ENCODE assay signal across 11 cellular contexts in genomic region chr1:87149166-87150065, GRCh38.
DNase-seq lines count a peak whose midpoint lies in the region; ATAC-seq and TF ChIP-seq lines count a peak whose summit lies in the region.
"Had no signal": no experiment of that assay in that cellular context is flagged by ENCODE, and none has a peak within 500 bp of the region (broad histone marks: within the 10 kb centered on the region; RNA-seq: fewer than 3 reads in every experiment).

No MANE protein-coding gene starts in this region.

- H3F3A ChIP-seq in PC-9 (ENCODE audit: insufficient read depth, low read depth) = peaks cover 23% of the 10 kb centered on the region

- H3K4me1 ChIP-seq in HEK293 (ENCODE audit: control insufficient read depth, insufficient read depth, low read length) = no peaks in the 10 kb centered on the region
- peaks cover 34% of the 10 kb centered on the region for H3K4me1 ChIP-seq in PC-9 (replicated peaks; ENCODE audit: insufficient read depth)

- H3K27me3 ChIP-seq in PC-9 (ENCODE audit: insufficient read depth, low read depth) = no peaks in the 10 kb centered on the region
- H3K27me3 ChIP-seq: tibial nerve had no signal

- no peaks in the 10 kb centered on the region for H3K36me3 ChIP-seq in HEK293 (ENCODE audit: control insufficient read depth in 2 of 2, insufficient read depth in 1 of 2, low read length in 2 of 2)
- H3K36me3 ChIP-seq in PC-9 (ENCODE audit: low read depth) = no peaks in the 10 kb centered on the region
- H3K36me3 ChIP-seq: tibial nerve had no signal

- POLR2A ChIA-PET in HEK293 (lab: Yijun Ruan, JAX) (no interaction called here), PC-9 (lab: Charles Lee; ENCODE audit: unreplicated experiment) (interaction anchor here (0.5 to 0.6 kb wide), 2 partner anchors 23 to 136 kb away, joined by 3 to 7 read pairs; no protein-coding TSS in a partner anchor)

- ATAC-seq in sciatic nerve = peak; percentile 5
- no peak for ATAC-seq in HG03097 (IDR thresholded peaks at IDR 0.05; ENCODE audit: low FRiP score, unreplicated experiment)
- ATAC-seq in HG03108 (IDR thresholded peaks at IDR 0.05; ENCODE audit: unreplicated experiment) = no peak

- intact Hi-C loops in PC-9 (cut with micrococcal nuclease; ENCODE audit: unreplicated experiment) = loop anchor here (1.0 to 10.0 kb wide), 6 partner anchors 8 to 805 kb away; partner anchors contain the start of gene LMO4
- intact Hi-C loops in sciatic nerve (cut with DNase I) = no loop called here

- DNase-seq in PC-9 (peak; percentile 72 to 98), foreskin fibroblast (peak; percentile 45 to 78), sciatic nerve (ENCODE audit: low spot score) (no peak), NCI-H345 treated with DMSO at 0.1 percent for 48 hours (lab: John Stamatoyannopoulos, UW; ENCODE audit: unreplicated experiment) (no peak), GF-D8 (lab: John Stamatoyannopoulos, UW) (no peak)
- DNase-seq: amniotic stem cell; stimulated activated CD4-positive, alpha-beta T cell treated with anti-CD3 and anti-CD28 coated beads, Interleukin-12 subunit alpha, Interleukin-12 subunit beta, amount 100 ng/mL, for 4 hours had no signal

- H3K4me2 ChIP-seq in PC-9 = peak overlapping the region; percentile 67

- TF ChIP-seq CTCF in HEK293 (tag by site-specific recombination; IDR thresholded peaks at IDR 0.05) (no peak), PC-9 (conservative IDR thresholded peaks at IDR 0.05) (no peak), foreskin fibroblast (IDR thresholded peaks at IDR 0.05; ENCODE audit: low read depth, low read length) (no peak)

- no peaks in the 10 kb centered on the region for H4K20me1 ChIP-seq in PC-9 (ENCODE audit: insufficient read depth)

- H3K27ac ChIP-seq in HEK293 (ENCODE audit: extremely low read depth, low read depth, low read length) (no peak overlapping the region), PC-9 (peak overlapping the region; percentile 78)

- CTCF ChIA-PET in HEK293 (lab: Yijun Ruan, JAX) (interaction anchor here (0.6 to 0.9 kb wide), 3 partner anchors 8 to 651 kb away, joined by 3 read pairs; no protein-coding TSS in a partner anchor), PC-9 (lab: Charles Lee) (no interaction called here)

- no peak overlapping the region for H2AFZ ChIP-seq in PC-9

- no peaks in the 10 kb centered on the region for H3K79me2 ChIP-seq in PC-9 (ENCODE audit: low read depth)

- H3K4me3 ChIP-seq in HEK293 (ENCODE audit: low read depth, low read length) (no peak overlapping the region), PC-9 (peak overlapping the region; percentile 27; the same call in 1 of the 2 replicates), foreskin fibroblast (ENCODE audit: low read depth in 1 of 2, low read length in 2 of 2) (no peak overlapping the region)
- H3K4me3 ChIP-seq: tibial nerve had no signal

- no TSS peak for BruUV-seq in PC-9 (replicated peaks; lab: Mats Ljungman, UMichigan)

- H3K9me3 ChIP-seq in HEK293 (ENCODE audit: control insufficient read depth, insufficient read depth, low read depth, low read length) (no peaks in the 10 kb centered on the region), PC-9 (ENCODE audit: insufficient read depth, low read depth) (no peaks in the 10 kb centered on the region)
- H3K9me3 ChIP-seq: tibial nerve had no signal

- no peaks in the 10 kb centered on the region for H3K9me2 ChIP-seq in PC-9 (ENCODE audit: insufficient read depth)

TF ChIP-seq in HEK293, 187 proteins besides CTCF, POLR2A, EP300 and RAD21:
- TF ChIP-seq ZNF2 (tag by site-specific recombination; IDR thresholded peaks at IDR 0.05) = no peak
- TF ChIP-seq ZNF184 (tag by site-specific recombination; IDR thresholded peaks at IDR 0.05) = no peak
- no peak for TF ChIP-seq ZNF785 (tag by site-specific recombination; IDR thresholded peaks at IDR 0.05)
- peak; percentile 79 for TF ChIP-seq ZNF335 (tag by site-specific recombination; conservative IDR thresholded peaks at IDR 0.05)
- no peak for TF ChIP-seq ZNF292 (tag by site-specific recombination; IDR thresholded peaks at IDR 0.05; ENCODE audit: borderline replicate concordance, low read depth)

Comparison
In these comparisons a context has a peak if more than half of its experiments do, and no peak if none do; other contexts are left out.
1. DNase-seq: peak in PC-9 (2 of 2) and foreskin fibroblast (2 of 2); none in sciatic nerve (single experiment), NCI-H345 treated with DMSO at 0.1 percent for 48 hours (single experiment) and GF-D8 (single experiment).